30 cellular contexts compared by ENCODE assay signal in the genomic region with DNA sequence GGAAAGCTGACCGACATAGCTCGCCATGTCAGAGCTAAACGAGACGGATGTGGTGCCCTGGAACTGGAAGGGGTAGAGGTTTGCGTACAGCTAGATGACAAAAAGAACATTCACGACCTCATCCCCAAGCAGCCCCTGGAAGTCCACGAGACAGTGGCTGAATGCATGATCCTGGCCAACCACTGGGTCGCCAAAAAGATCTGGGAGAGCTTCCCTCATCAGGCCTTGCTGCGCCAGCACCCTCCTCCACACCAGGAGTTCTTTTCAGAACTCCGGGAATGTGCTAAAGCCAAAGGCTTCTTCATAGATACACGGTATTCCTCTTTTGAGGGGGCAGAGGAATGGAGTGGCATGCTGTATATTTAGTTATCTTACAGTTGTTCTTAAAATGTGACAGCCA.
"Had no signal": no experiment of that assay in that cellular context is flagged by ENCODE, and none has a peak within 500 bp of the region (broad histone marks: within the 10 kb centered on the region; RNA-seq: fewer than 3 reads in every experiment).

No MANE protein-coding gene starts in this region.

- DNase-seq: activated CD4-positive, alpha-beta memory T cell treated with anti-CD3 and anti-CD28 coated beads for 36 hours; activated CD4-positive, alpha-beta T cell treated with anti-CD3 and anti-CD28 coated beads for 36 hours; activated CD4-positive, alpha-beta T cell treated with anti-CD3 and anti-CD28 coated beads, Interleukin-2, amount 10 ng/mL, durations not matched to agents 24 days and 14 days; activated CD4-positive, CD25-positive, alpha-beta regulatory T cell; activated CD4-positive, CD25-positive, alpha-beta regulatory T cell treated with anti-CD3 and anti-CD28 coated beads, Interleukin-2, amount 50 U/mL, for 72 hours; activated CD8-positive, alpha-beta T cell treated with anti-CD3 and anti-CD28 coated beads, Interleukin-2, amount 10 ng/mL, durations not matched to agents 7 days and 5 days; activated gamma-delta T cell; activated naive CD4-positive, alpha-beta T cell; activated naive CD4-positive, alpha-beta T cell treated with anti-CD3 and anti-CD28 coated beads, Interleukin-2, amount 10 ng/mL, durations not matched to agents 7 days and 5 days; activated naive CD8-positive, alpha-beta T cell treated with anti-CD3 and anti-CD28 coated beads, Interleukin-2, amount 10 ng/mL, durations not matched to agents 7 days and 5 days; activated T-cell treated with anti-CD3 and anti-CD28 coated beads, Interleukin-2, amount 50 U/mL, for 1 hour; activated T-cell treated with anti-CD3 and anti-CD28 coated beads, Interleukin-2, amount 50 U/mL, for 72 hours; brain microvascular endothelial cell; caudate nucleus; cortex of kidney; dermis blood vessel endothelial cell; effector CD4-positive, alpha-beta T cell; effector memory CD8-positive, alpha-beta T cell; foreskin fibroblast; head of caudate nucleus; T-helper 1 cell; T-helper 17 cell; T1000; WERI-Rb-1 had no signal

- H3K4me3 Mint-ChIP-seq: activated CD4-positive, alpha-beta memory T cell treated with anti-CD3 and anti-CD28 coated beads for 36 hours; activated CD4-positive, alpha-beta T cell treated with anti-CD3 and anti-CD28 coated beads for 36 hours; activated CD4-positive, alpha-beta T cell treated with anti-CD3 and anti-CD28 coated beads, Interleukin-2, amount 10 ng/mL, durations not matched to agents 24 days and 14 days; activated CD8-positive, alpha-beta T cell treated with anti-CD3 and anti-CD28 coated beads, Interleukin-2, amount 10 ng/mL, durations not matched to agents 7 days and 5 days; activated naive CD4-positive, alpha-beta T cell treated with anti-CD3 and anti-CD28 coated beads, Interleukin-2, amount 10 ng/mL, durations not matched to agents 7 days and 5 days; activated naive CD8-positive, alpha-beta T cell treated with anti-CD3 and anti-CD28 coated beads, Interleukin-2, amount 10 ng/mL, durations not matched to agents 7 days and 5 days; activated T-cell treated with anti-CD3 and anti-CD28 coated beads, Interleukin-2, amount 50 U/mL, for 72 hours; effector memory CD8-positive, alpha-beta T cell; T-helper 17 cell; T-helper 2 cell treated with Interferon-gamma antibody and Interleukin-4, amounts not matched to agents 5 μg/mL and 100 μg/mL, for 36 hours had no signal

- H3K27ac Mint-ChIP-seq: activated CD4-positive, alpha-beta memory T cell treated with anti-CD3 and anti-CD28 coated beads for 36 hours; activated CD4-positive, alpha-beta T cell treated with anti-CD3 and anti-CD28 coated beads for 36 hours; activated CD4-positive, alpha-beta T cell treated with anti-CD3 and anti-CD28 coated beads, Interleukin-2, amount 10 ng/mL, durations not matched to agents 24 days and 14 days; activated CD8-positive, alpha-beta T cell treated with anti-CD3 and anti-CD28 coated beads, Interleukin-2, amount 10 ng/mL, durations not matched to agents 7 days and 5 days; activated naive CD4-positive, alpha-beta T cell treated with anti-CD3 and anti-CD28 coated beads, Interleukin-2, amount 10 ng/mL, durations not matched to agents 7 days and 5 days; activated naive CD4-positive, alpha-beta T cell treated with anti-CD3 and anti-CD28 coated beads, Interleukin-2, amount 50 U/mL, for 72 hours; activated naive CD8-positive, alpha-beta T cell treated with anti-CD3 and anti-CD28 coated beads, Interleukin-2, amount 10 ng/mL, durations not matched to agents 7 days and 5 days; activated T-cell treated with anti-CD3 and anti-CD28 coated beads, Interleukin-2, amount 50 U/mL, for 72 hours; effector memory CD8-positive, alpha-beta T cell; T-helper 17 cell; T-helper 2 cell treated with Interferon-gamma antibody and Interleukin-4, amounts not matched to agents 5 μg/mL and 100 μg/mL, for 36 hours had no signal

- H3K4me1 Mint-ChIP-seq: activated CD4-positive, alpha-beta T cell treated with anti-CD3 and anti-CD28 coated beads for 36 hours; activated CD4-positive, alpha-beta T cell treated with anti-CD3 and anti-CD28 coated beads, Interleukin-2, amount 10 ng/mL, durations not matched to agents 24 days and 14 days; activated naive CD4-positive, alpha-beta T cell treated with anti-CD3 and anti-CD28 coated beads, Interleukin-2, amount 10 ng/mL, durations not matched to agents 7 days and 5 days; activated naive CD8-positive, alpha-beta T cell treated with anti-CD3 and anti-CD28 coated beads, Interleukin-2, amount 10 ng/mL, durations not matched to agents 7 days and 5 days; T-helper 17 cell had no signal

- H3K9me3 Mint-ChIP-seq: activated CD4-positive, alpha-beta memory T cell treated with anti-CD3 and anti-CD28 coated beads for 36 hours; activated CD4-positive, alpha-beta T cell treated with anti-CD3 and anti-CD28 coated beads, Interleukin-2, amount 10 ng/mL, durations not matched to agents 24 days and 14 days; activated naive CD4-positive, alpha-beta T cell treated with anti-CD3 and anti-CD28 coated beads, Interleukin-2, amount 10 ng/mL, durations not matched to agents 7 days and 5 days; activated naive CD4-positive, alpha-beta T cell treated with anti-CD3 and anti-CD28 coated beads, Interleukin-2, amount 50 U/mL, for 72 hours; activated naive CD8-positive, alpha-beta T cell treated with anti-CD3 and anti-CD28 coated beads, Interleukin-2, amount 10 ng/mL, durations not matched to agents 7 days and 5 days; activated T-cell treated with anti-CD3 and anti-CD28 coated beads, Interleukin-2, amount 50 U/mL, for 72 hours; effector memory CD8-positive, alpha-beta T cell; T-helper 2 cell treated with Interferon-gamma antibody and Interleukin-4, amounts not matched to agents 5 μg/mL and 100 μg/mL, for 36 hours had no signal

- H3K27me3 Mint-ChIP-seq: activated CD4-positive, alpha-beta memory T cell treated with anti-CD3 and anti-CD28 coated beads for 36 hours; activated CD4-positive, alpha-beta T cell treated with anti-CD3 and anti-CD28 coated beads for 36 hours; activated CD4-positive, alpha-beta T cell treated with anti-CD3 and anti-CD28 coated beads, Interleukin-2, amount 10 ng/mL, durations not matched to agents 24 days and 14 days; activated naive CD4-positive, alpha-beta T cell treated with anti-CD3 and anti-CD28 coated beads, Interleukin-2, amount 10 ng/mL, durations not matched to agents 7 days and 5 days; activated naive CD8-positive, alpha-beta T cell treated with anti-CD3 and anti-CD28 coated beads, Interleukin-2, amount 10 ng/mL, durations not matched to agents 7 days and 5 days; effector memory CD8-positive, alpha-beta T cell; T-helper 17 cell had no signal

- H3K27me3 ChIP-seq: brain microvascular endothelial cell had no signal

- H3K27ac ChIP-seq: brain microvascular endothelial cell, WERI-Rb-1 had no signal

- FAIRE-seq: astrocyte, colon, endometrium, frontal cortex had no signal
